In genomic region chr3:45760878-45761711, GRCh38 we compare ENCODE assay signal across 8 cellular contexts. TPM values are rescaled to one million over a fixed set of nuclear protein-coding genes. Genes with fewer than 3 reads are reported as not detected.
DNase-seq lines count a peak whose midpoint lies in the region; ATAC-seq, FAIRE-seq and TF ChIP-seq lines count a peak whose summit lies in the region.

No MANE protein-coding gene starts in this region.

- H3K4me2 ChIP-seq in DND-41 (ENCODE audit: insufficient read depth, low read length) (no peak overlapping the region), astrocyte (ENCODE audit: low read length) (no peak overlapping the region), hepatocyte (no peak overlapping the region)

- 38% methylated on average over 14 of the region's 14 CpGs for WGBS in hepatocyte (ENCODE audit: low lambda C conversion rate, missing lambda C conversion rate)
- 38 to 45% (median 41%) methylated on average over 14 of the region's 14 CpGs for WGBS in small intestine, 3 donors

- H3K27me3 Mint-ChIP-seq in astrocyte (ENCODE audit: low read depth, unreplicated experiment) = peaks cover 20% of the 10 kb centered on the region

- H3K27ac ChIP-seq in DND-41 (ENCODE audit: low read length) (0 out of 2 replicates have a peak overlapping the region, but pooled peaks have one; percentile 20), astrocyte (ENCODE audit: low read depth, low read length) (no peak overlapping the region), hepatocyte (no peak overlapping the region), small intestine (ENCODE audit: low read depth in 1 of 2, low read length in 1 of 2) (no peak overlapping the region)

- H3K36me3 Mint-ChIP-seq in astrocyte (ENCODE audit: low read depth, unreplicated experiment) = peaks cover 3% of the 10 kb centered on the region

- H3K9me3 ChIP-seq in DND-41 (ENCODE audit: insufficient read depth, low read length, severe bottlenecking) (no peaks in the 10 kb centered on the region), astrocyte (ENCODE audit: insufficient read depth, low read depth, low read length) (no peaks in the 10 kb centered on the region), hepatocyte (ENCODE audit: low read depth) (no peaks in the 10 kb centered on the region), small intestine (ENCODE audit: control insufficient read depth, low read depth) (no peaks in the 10 kb centered on the region)

- ATAC-seq in DND-41 (ENCODE audit: insufficient read depth, low read depth) (peak; percentile 71), HG03139 (IDR thresholded peaks at IDR 0.05; ENCODE audit: unreplicated experiment) (no peak)

- H4K20me1 ChIP-seq in DND-41 (ENCODE audit: insufficient read depth, low read length) (no peaks in the 10 kb centered on the region), astrocyte (ENCODE audit: insufficient read depth, low read length) (no peaks in the 10 kb centered on the region), hepatocyte (ENCODE audit: insufficient read depth, poor library complexity, severe bottlenecking) (no peaks in the 10 kb centered on the region)

- no peak for TF ChIP-seq EP300 in Ishikawa (IDR thresholded peaks at IDR 0.05; ENCODE audit: borderline replicate concordance)

- H3K4me1 ChIP-seq in DND-41 (ENCODE audit: insufficient read depth, low read length) (peaks cover 10% of the 10 kb centered on the region), astrocyte (ENCODE audit: insufficient read depth, low read length) (no peaks in the 10 kb centered on the region), hepatocyte (ENCODE audit: insufficient read depth) (no peaks in the 10 kb centered on the region), small intestine (ENCODE audit: control insufficient read depth in 2 of 2, insufficient read depth in 1 of 2, low read depth in 1 of 2, low read length in 1 of 2) (peaks cover 0 to 2% of the 10 kb centered on the region in 2 donors)

- peak; percentile 95 for TF ChIP-seq RAD21 in Ishikawa (IDR thresholded peaks at IDR 0.05; ENCODE audit: low read depth)

- H3K36me3 ChIP-seq in DND-41 (ENCODE audit: insufficient read depth, low read length) (peaks cover 17% of the 10 kb centered on the region; the same call in 1 of the 2 replicates), astrocyte (ENCODE audit: insufficient read depth, low read length) (no peaks in the 10 kb centered on the region), hepatocyte (replicated peaks; ENCODE audit: insufficient read depth, low read depth) (no peaks in the 10 kb centered on the region), small intestine (ENCODE audit: control insufficient read depth in 2 of 2, insufficient read depth in 2 of 2, low read length in 2 of 2) (peaks cover 0 to 14% of the 10 kb centered on the region in 2 donors)

- H2AFZ ChIP-seq in DND-41 (ENCODE audit: low read depth, low read length) (no peak overlapping the region), astrocyte (ENCODE audit: low read depth, low read length) (no peak overlapping the region), hepatocyte (no peak overlapping the region)

- no peak for FAIRE-seq in RCC 7860 (lab: Jason Lieb, UNC)
- FAIRE-seq in astrocyte (lab: Jason Lieb, UNC) = no peak
- no peak for FAIRE-seq in small intestine (lab: Jason Lieb, UNC)

- DNase-seq in DND-41 = peak; percentile 40
- DNase-seq in RCC 7860 (ENCODE audit: low spot score) = peak; percentile 52
- peak; percentile 49 for DNase-seq in astrocyte (ENCODE audit: low read depth)
- DNase-seq in hepatocyte (ENCODE audit: low spot score) = peak; percentile 83
- peak; percentile 64 for DNase-seq in small intestine
- no peak for DNase-seq in NCI-H1048 (lab: John Stamatoyannopoulos, UW)

- no peaks in the 10 kb centered on the region for H3K79me2 ChIP-seq in DND-41 (ENCODE audit: insufficient read depth, low read length)
- H3K79me2 ChIP-seq in astrocyte (ENCODE audit: insufficient read depth, low read length) = no peaks in the 10 kb centered on the region
- H3K79me2 ChIP-seq in hepatocyte = no peaks in the 10 kb centered on the region

- H3K9ac ChIP-seq in DND-41 (ENCODE audit: low read depth, low read length) (no peak overlapping the region), astrocyte (ENCODE audit: low read length) (no peak overlapping the region)

- no peak overlapping the region for H3K4me3 Mint-ChIP-seq in astrocyte (ENCODE audit: unreplicated experiment)

- H3K27ac Mint-ChIP-seq in astrocyte (ENCODE audit: unreplicated experiment) = no peak overlapping the region

- H3K27me3 ChIP-seq in DND-41 (ENCODE audit: insufficient read depth, low read length, poor library complexity) (no peaks in the 10 kb centered on the region), astrocyte (ENCODE audit: insufficient read depth, low read length) (no peaks in the 10 kb centered on the region), hepatocyte (no peaks in the 10 kb centered on the region), small intestine (ENCODE audit: control insufficient read depth in 2 of 2, insufficient read depth in 2 of 2, low read length in 2 of 2) (no peaks in the 10 kb centered on the region)

- H3K4me3 ChIP-seq in DND-41 (ENCODE audit: low read depth in 1 of 2, low read length in 2 of 2) (no peak overlapping the region), astrocyte (ENCODE audit: insufficient read depth, low read depth, low read length) (no peak overlapping the region), hepatocyte (no peak overlapping the region), small intestine (ENCODE audit: low read depth in 1 of 2, low read length in 2 of 2) (no peak overlapping the region)

- peak; percentile 80 for TF ChIP-seq CTCF in DND-41 (IDR thresholded peaks at IDR 0.05; ENCODE audit: borderline replicate concordance, extremely low read depth, low read length, poor library complexity, severe bottlenecking)
- TF ChIP-seq CTCF in astrocyte (IDR thresholded peaks at IDR 0.05; ENCODE audit: insufficient read depth, low read depth, low read length) = peak; percentile 81
- TF ChIP-seq CTCF in hepatocyte (IDR thresholded peaks at IDR 0.05; ENCODE audit: poor library complexity) = peak; percentile 76

- H3K4me1 Mint-ChIP-seq in astrocyte (ENCODE audit: low read depth, unreplicated experiment) = no peaks in the 10 kb centered on the region

- H3K9me2 ChIP-seq in hepatocyte (replicated peaks; ENCODE audit: insufficient read depth) = no peaks in the 10 kb centered on the region

- H3K9me3 Mint-ChIP-seq in astrocyte (ENCODE audit: unreplicated experiment) = peaks cover 1% of the 10 kb centered on the region

TF ChIP-seq in Ishikawa, 13 proteins besides CTCF, POLR2A, EP300 and RAD21:
- TF ChIP-seq TEAD4 (IDR thresholded peaks at IDR 0.05) (no peak), CEBPB (IDR thresholded peaks at IDR 0.05) (no peak), TCF12 (IDR thresholded peaks at IDR 0.05; ENCODE audit: low read depth) (no peak), CREB1 (IDR thresholded peaks at IDR 0.05; ENCODE audit: low read depth) (no peak), ZBTB7A (IDR thresholded peaks at IDR 0.05; ENCODE audit: low read depth) (no peak), FOXM1 (IDR thresholded peaks at IDR 0.05; ENCODE audit: borderline replicate concordance, low read depth) (no peak), TAF1 (IDR thresholded peaks at IDR 0.05; ENCODE audit: low read depth) (no peak)

RNA-seq across cellular contexts. Expression of gene SLC6A20, which starts 35.2 kb away (rescaled TPM):
- total RNA-seq in astrocyte = not detected in 2 replicates
- 9.6 and 11.5 TPM in 2 replicates for total RNA-seq in hepatocyte
- polyA plus RNA-seq in hepatocyte = 3.7 and 5.7 TPM in 2 replicates
- 10 to 100 TPM; 10.9 to 38.4 (median 27.1) TPM for polyA plus RNA-seq in small intestine

Comparison
In these comparisons a context has a peak if more than half of its experiments do, and no peak if none do; other contexts are left out.
1. RNA of gene SLC6A20, which starts 35.2 kb away (total RNA-seq): 9.6 to 11.5 TPM in hepatocyte; not detected in astrocyte; every median in the first group is over 10 times any median in the second.
2. Peak in every context shown above with its lines, with median percentiles within 50 percentile points of each other: CTCF ChIP-seq.